Comparison of ENCODE assay signal across 9 cellular contexts in the genomic region with DNA sequence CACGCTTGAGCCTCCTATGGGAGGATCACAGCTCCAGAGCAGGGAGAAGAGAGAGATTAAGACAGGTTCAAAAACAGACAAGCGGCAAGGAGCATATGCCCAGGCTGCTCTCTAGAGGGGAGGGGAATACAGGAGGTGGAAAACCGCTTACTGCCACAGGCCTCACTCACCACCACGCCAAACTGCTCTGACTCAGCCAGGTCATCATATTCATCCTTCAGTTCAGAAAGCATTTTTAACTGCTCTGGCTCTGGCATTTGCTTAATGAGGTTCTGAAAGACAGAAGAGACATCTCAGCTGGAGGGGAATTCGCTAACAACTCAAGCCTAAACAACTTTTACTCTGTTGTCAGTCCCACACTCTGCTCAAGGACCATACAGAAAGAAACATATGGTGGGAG. TPM values are rescaled to one million over a fixed set of nuclear protein-coding genes. Genes with fewer than 3 reads are reported as not detected.
DNase-seq lines count a peak whose midpoint lies in the region; ATAC-seq, FAIRE-seq and TF ChIP-seq lines count a peak whose summit lies in the region.
"Had no signal": no experiment of that assay in that cellular context is flagged by ENCODE, and none has a peak within 500 bp of the region (broad histone marks: within the 10 kb centered on the region; RNA-seq: fewer than 3 reads in every experiment).

No MANE protein-coding gene starts in this region.

- no peak for DNase-seq in CD4-positive, CD25-positive, alpha-beta regulatory T cell
- peak; percentile 85 for DNase-seq in GM23248
- DNase-seq in astrocyte (ENCODE audit: low read depth) = peak; percentile 82
- no peak for DNase-seq in mesothelial cell of epicardium (ENCODE audit: low spot score in 2 of 2, unreplicated experiment in 2 of 2)
- DNase-seq in DMS79 treated with DMSO at 0.1 percent for 48 hours (lab: John Stamatoyannopoulos, UW) = no peak
- no peak for DNase-seq in 8988T
- no peak for DNase-seq in NCI-H510A treated with DMSO at 0.1 percent for 48 hours (lab: John Stamatoyannopoulos, UW)
- DNase-seq in frontal cortex (ENCODE audit: low spot score in 2 of 2) = no peak

- H3K4me3 ChIP-seq in CD4-positive, CD25-positive, alpha-beta regulatory T cell (ENCODE audit: low read depth, low read length) = no peak overlapping the region
- H3K4me3 ChIP-seq in GM23248 (peak overlapping the region; percentile 13), astrocyte (ENCODE audit: insufficient read depth, low read depth, low read length) (no peak overlapping the region)

- TF ChIP-seq CTCF in astrocyte (IDR thresholded peaks at IDR 0.05; ENCODE audit: insufficient read depth, low read depth, low read length) (no peak), mesothelial cell of epicardium (IDR thresholded peaks at IDR 0.05; ENCODE audit: unreplicated experiment) (no peak)

- peaks cover 94% of the 10 kb centered on the region for H3K36me3 ChIP-seq in CD4-positive, CD25-positive, alpha-beta regulatory T cell (ENCODE audit: control insufficient read depth, insufficient read depth, low read length)
- peaks cover 7% of the 10 kb centered on the region for H3K36me3 ChIP-seq in GM23248 (ENCODE audit: low read depth)
- H3K36me3 ChIP-seq in astrocyte (ENCODE audit: insufficient read depth, low read length) = peaks cover 22% of the 10 kb centered on the region

- no peaks in the 10 kb centered on the region for H3K9me3 ChIP-seq in CD4-positive, CD25-positive, alpha-beta regulatory T cell (ENCODE audit: control insufficient read depth in 2 of 2, low read length in 2 of 2)
- no peaks in the 10 kb centered on the region for H3K9me3 ChIP-seq in GM23248 (ENCODE audit: low read depth)
- H3K9me3 ChIP-seq in astrocyte (ENCODE audit: insufficient read depth, low read depth, low read length) = no peaks in the 10 kb centered on the region

- no peaks in the 10 kb centered on the region for H3K9me2 ChIP-seq in GM23248 (ENCODE audit: insufficient read depth)

- H3K4me2 ChIP-seq in GM23248 (ENCODE audit: unreplicated experiment) (peak overlapping the region; percentile 72), astrocyte (ENCODE audit: low read length) (peak overlapping the region; percentile 58)

- H3K27me3 Mint-ChIP-seq in CD4-positive, CD25-positive, alpha-beta regulatory T cell = no peaks in the 10 kb centered on the region
- no peaks in the 10 kb centered on the region for H3K27me3 Mint-ChIP-seq in astrocyte (ENCODE audit: low read depth, unreplicated experiment)
- no peaks in the 10 kb centered on the region for H3K27me3 Mint-ChIP-seq in mesothelial cell of epicardium (ENCODE audit: low read depth)

- no peak overlapping the region for H3K27ac ChIP-seq in CD4-positive, CD25-positive, alpha-beta regulatory T cell (ENCODE audit: insufficient read depth, low read length, poor library complexity, severe bottlenecking)
- H3K27ac ChIP-seq in GM23248 = peak overlapping the region; percentile 90
- peak overlapping the region; percentile 63 for H3K27ac ChIP-seq in astrocyte (ENCODE audit: low read depth, low read length)

- no peaks in the 10 kb centered on the region for H3K4me1 ChIP-seq in CD4-positive, CD25-positive, alpha-beta regulatory T cell (ENCODE audit: control insufficient read depth, insufficient read depth, low read length, poor library complexity, severe bottlenecking)
- H3K4me1 ChIP-seq in GM23248 (ENCODE audit: insufficient read depth) (peaks cover 48% of the 10 kb centered on the region), astrocyte (ENCODE audit: insufficient read depth, low read length) (peaks cover 34% of the 10 kb centered on the region)

- peaks cover 6 to 17% (median 8%) of the 10 kb centered on the region in 4 donors for H3K4me1 Mint-ChIP-seq in CD4-positive, CD25-positive, alpha-beta regulatory T cell
- H3K4me1 Mint-ChIP-seq in astrocyte (ENCODE audit: low read depth, unreplicated experiment) = peaks cover 32% of the 10 kb centered on the region
- peaks cover 37% of the 10 kb centered on the region for H3K4me1 Mint-ChIP-seq in mesothelial cell of epicardium

- H3K9me3 Mint-ChIP-seq in CD4-positive, CD25-positive, alpha-beta regulatory T cell = no peaks in the 10 kb centered on the region
- no peaks in the 10 kb centered on the region for H3K9me3 Mint-ChIP-seq in astrocyte (ENCODE audit: unreplicated experiment)
- no peaks in the 10 kb centered on the region for H3K9me3 Mint-ChIP-seq in mesothelial cell of epicardium

- H3F3A ChIP-seq in GM23248 (ENCODE audit: insufficient read depth) = peaks cover 65% of the 10 kb centered on the region

- no peaks in the 10 kb centered on the region for H3K27me3 ChIP-seq in CD4-positive, CD25-positive, alpha-beta regulatory T cell (ENCODE audit: control insufficient read depth, insufficient read depth, low read length)
- H3K27me3 ChIP-seq in GM23248 (replicated peaks; ENCODE audit: insufficient read depth) (no peaks in the 10 kb centered on the region), astrocyte (ENCODE audit: insufficient read depth, low read length) (no peaks in the 10 kb centered on the region)

- peak overlapping the region; percentile 63 for H3K9ac ChIP-seq in GM23248
- peak overlapping the region; percentile 47 for H3K9ac ChIP-seq in astrocyte (ENCODE audit: low read length)

- in situ Hi-C loops in GM23248 (cut with MboI) = no loop called here

- 8 to 12% methylated on average over 5 of the region's 5 CpGs for WGBS in GM23248 (ENCODE audit: low coverage in 1 of 2, low lambda C conversion rate in 2 of 2, missing lambda C conversion rate in 2 of 2), 2 experiments

- ATAC-seq in CD4-positive, CD25-positive, alpha-beta regulatory T cell (ENCODE audit: low read depth in 2 of 2) = no peak

- H3K4me3 Mint-ChIP-seq in CD4-positive, CD25-positive, alpha-beta regulatory T cell = no peak overlapping the region
- H3K4me3 Mint-ChIP-seq in astrocyte (ENCODE audit: unreplicated experiment) (peak overlapping the region; percentile 12), mesothelial cell of epicardium (no peak overlapping the region)

- H3K27ac Mint-ChIP-seq in CD4-positive, CD25-positive, alpha-beta regulatory T cell = peak overlapping the region; percentile 48 to 86 (median 50)
- H3K27ac Mint-ChIP-seq in astrocyte (ENCODE audit: unreplicated experiment) (peak overlapping the region; percentile 71), mesothelial cell of epicardium (peak overlapping the region; percentile 89)

- H4K20me1 ChIP-seq in GM23248 (ENCODE audit: insufficient read depth) = no peaks in the 10 kb centered on the region
- no peaks in the 10 kb centered on the region for H4K20me1 ChIP-seq in astrocyte (ENCODE audit: insufficient read depth, low read length)

- 0 out of 2 replicates have a peak, but pooled peaks cover 6% of the 10 kb centered on the region for H3K79me2 ChIP-seq in GM23248 (ENCODE audit: insufficient read depth)
- no peaks in the 10 kb centered on the region for H3K79me2 ChIP-seq in astrocyte (ENCODE audit: insufficient read depth, low read length)

- peak overlapping the region; percentile 42 for H2AFZ ChIP-seq in GM23248
- H2AFZ ChIP-seq in astrocyte (ENCODE audit: low read depth, low read length) = no peak overlapping the region

- FAIRE-seq in astrocyte (lab: Jason Lieb, UNC) (no peak), frontal cortex (lab: Jason Lieb, UNC) (no peak)

- H3K36me3 Mint-ChIP-seq in CD4-positive, CD25-positive, alpha-beta regulatory T cell = peaks cover 55% of the 10 kb centered on the region
- peaks cover 13% of the 10 kb centered on the region for H3K36me3 Mint-ChIP-seq in astrocyte (ENCODE audit: low read depth, unreplicated experiment)
- peaks cover 14% of the 10 kb centered on the region for H3K36me3 Mint-ChIP-seq in mesothelial cell of epicardium

RNA-seq across cellular contexts. Expression of a gene that starts 40.1 kb away (rescaled TPM):
- total RNA-seq in CD4-positive, CD25-positive, alpha-beta regulatory T cell = not detected
- polyA plus RNA-seq in CD4-positive, CD25-positive, alpha-beta regulatory T cell = not detected
- total RNA-seq in GM23248 (2014; rRNA removed; shearing (Covaris generic)) = 2.2 and 3.2 TPM in 2 replicates
- polyA plus RNA-seq in GM23248 (2016; fragmentation: Nextera tagmentation; extraction: Ambion mirVana) = 1.8 and 2.5 TPM in 2 replicates
- 7.7 and 10.9 TPM in 2 replicates for total RNA-seq in astrocyte
- 2.6 to 3.5 TPM (median 3.5 TPM) in 3 replicates for total RNA-seq in mesothelial cell of epicardium
- total RNA-seq in frontal cortex = 4.9 TPM
- total RNA-seq: T-helper 2 cell treated with Interferon-gamma antibody and Interleukin-4, amounts not matched to agents 100 ng/mL and 5 ng/mL, for 36 hours had no signal

RNA-seq across cellular contexts. Expression of a gene that starts 44.2 kb away (rescaled TPM):
- total RNA-seq in CD4-positive, CD25-positive, alpha-beta regulatory T cell = not detected
- polyA plus RNA-seq in CD4-positive, CD25-positive, alpha-beta regulatory T cell = not detected
- 0.38 and 0.54 TPM in 2 replicates for total RNA-seq in GM23248 (2014; rRNA removed; shearing (Covaris generic))
- 0.11 and 0.16 TPM in 2 replicates for polyA plus RNA-seq in GM23248 (2016; fragmentation: Nextera tagmentation; extraction: Ambion mirVana)
- total RNA-seq in astrocyte (6.6 and 7.4 TPM in 2 replicates), mesothelial cell of epicardium (5.2 to 6.2 TPM (median 5.2 TPM) in 3 replicates), frontal cortex (65.2 TPM)

RNA-seq across cellular contexts. Expression of a gene that starts 53.2 kb away (rescaled TPM):
- 0.35 TPM for total RNA-seq in CD4-positive, CD25-positive, alpha-beta regulatory T cell
- under 1 TPM in 1 of 4 donors, not detected in 3; 0.09 TPM for polyA plus RNA-seq in CD4-positive, CD25-positive, alpha-beta regulatory T cell
- total RNA-seq in GM23248 (2014; rRNA removed; shearing (Covaris generic)) = 44.6 and 53.1 TPM in 2 replicates
- 74.4 and 77.4 TPM in 2 replicates for polyA plus RNA-seq in GM23248 (2016; fragmentation: Nextera tagmentation; extraction: Ambion mirVana)
- 84.7 and 100.0 TPM in 2 replicates for total RNA-seq in astrocyte
- total RNA-seq in mesothelial cell of epicardium = 80.2 to 82.9 TPM (median 80.6 TPM) in 3 replicates
- 20.8 TPM for total RNA-seq in frontal cortex

Comparison
In these comparisons a context has a peak if more than half of its experiments do, and no peak if none do; other contexts are left out.
1. DNase-seq: peak in GM23248 (single experiment) and astrocyte (single experiment); none in CD4-positive, CD25-positive, alpha-beta regulatory T cell (0 of 3), mesothelial cell of epicardium (0 of 2), DMS79 treated with DMSO at 0.1 percent for 48 hours (single experiment), 8988T (single experiment), NCI-H510A treated with DMSO at 0.1 percent for 48 hours (single experiment) and frontal cortex (0 of 2).
2. RNA of a gene that starts 53.2 kb away (total RNA-seq): 84.7 to 100.0 TPM in astrocyte, 80.2 to 82.9 TPM in mesothelial cell of epicardium, 44.6 to 53.1 TPM in GM23248 and 20.8 TPM in frontal cortex (single experiment); 0.35 TPM in CD4-positive, CD25-positive, alpha-beta regulatory T cell (single experiment); every median in the first group is over 10 times any median in the second.
3. Peak in every context shown above with its lines, with median percentiles within 50 percentile points of each other: H3K27ac Mint-ChIP-seq.